In the genomic region with DNA sequence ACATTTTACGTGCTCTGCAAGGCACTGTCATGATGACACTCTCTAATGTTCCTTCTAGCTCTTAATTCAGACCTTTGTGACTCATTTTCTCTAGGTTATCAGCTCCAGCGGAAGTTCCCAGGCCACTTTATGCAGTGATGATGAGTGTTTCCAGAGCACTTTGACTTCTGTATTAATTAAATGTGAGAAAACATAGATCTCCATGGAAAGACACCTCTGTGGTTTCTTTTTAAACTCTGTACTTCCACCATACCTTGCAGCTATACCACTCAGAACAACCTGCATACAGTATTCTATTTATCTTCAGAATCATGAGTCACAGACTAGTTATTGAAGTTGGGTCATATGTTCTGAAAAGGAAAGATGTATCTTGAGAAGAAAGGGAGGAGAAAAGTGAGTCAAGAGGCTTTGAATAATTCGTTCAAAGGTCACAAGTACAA, we compare ENCODE assay signal across 24 cellular contexts.
DNase-seq lines count a peak whose midpoint lies in the region; ATAC-seq, FAIRE-seq and TF ChIP-seq lines count a peak whose summit lies in the region.
"Had no signal": no experiment of that assay in that cellular context is flagged by ENCODE, and none has a peak within 500 bp of the region (broad histone marks: within the 10 kb centered on the region; RNA-seq: fewer than 3 reads in every experiment).

No MANE protein-coding gene starts in this region.

- no peaks in the 10 kb centered on the region for H3K9me3 Mint-ChIP-seq in mesothelial cell of epicardium

- no peaks in the 10 kb centered on the region for H3K4me1 Mint-ChIP-seq in mesothelial cell of epicardium
- H3K4me1 Mint-ChIP-seq: CD4-positive, CD25-positive, alpha-beta regulatory T cell had no signal

- TF ChIP-seq CTCF in mesothelial cell of epicardium (IDR thresholded peaks at IDR 0.05; ENCODE audit: unreplicated experiment): no peak

- H3K27ac ChIP-seq in epithelial cell of prostate (peak overlapping the region; percentile 62), mesodermal cell (ENCODE audit: low read depth, low read length, severe bottlenecking) (peak overlapping the region; percentile 46)
- H3K27ac ChIP-seq: HL-60 had no signal

- H3K9me3 ChIP-seq in mesodermal cell (ENCODE audit: control insufficient read depth, low read length): no peaks in the 10 kb centered on the region
- H3K9me3 ChIP-seq: SK-N-SH had no signal

- no peak for ATAC-seq in GM19395 (IDR thresholded peaks at IDR 0.05; ENCODE audit: unreplicated experiment)
- ATAC-seq: GM12878, HCT116 had no signal

- peaks cover 20% of the 10 kb centered on the region for H3K4me1 ChIP-seq in mesodermal cell (ENCODE audit: control insufficient read depth, insufficient read depth, low read length, poor library complexity, severe bottlenecking)

- H3K27ac Mint-ChIP-seq in mesothelial cell of epicardium: no peak overlapping the region
- H3K27ac Mint-ChIP-seq: CD4-positive, CD25-positive, alpha-beta regulatory T cell had no signal

- H3K4me3 Mint-ChIP-seq in mesothelial cell of epicardium: no peak overlapping the region
- H3K4me3 Mint-ChIP-seq: CD4-positive, CD25-positive, alpha-beta regulatory T cell had no signal

- FAIRE-seq in RCC 7860 (lab: Jason Lieb, UNC): no peak
- FAIRE-seq: GM12878, H1 had no signal

- H3K36me3 Mint-ChIP-seq in mesothelial cell of epicardium: no peaks in the 10 kb centered on the region
- H3K36me3 Mint-ChIP-seq: CD4-positive, CD25-positive, alpha-beta regulatory T cell had no signal

- no peaks in the 10 kb centered on the region for H3K36me3 ChIP-seq in mesodermal cell (ENCODE audit: control insufficient read depth, insufficient read depth, low read length)

- WGBS in mesodermal cell (ENCODE audit: insufficient coverage in 2 of 2), 2 experiments: 100% methylated on average over 1 of the region's 3 CpGs; no CpG with 5 or more reads in 1 of the 2 experiments

- DNase-seq in LoVo (ENCODE audit: low spot score) (peak; percentile 28), RCC 7860 (ENCODE audit: low spot score) (peak; percentile 7), epithelial cell of prostate (ENCODE audit: low read depth, low spot score) (peak; percentile 59), cerebellar nuclear complex (lab: John Stamatoyannopoulos, UW) (no peak), mesothelial cell of epicardium (ENCODE audit: low spot score in 2 of 2, unreplicated experiment in 2 of 2) (no peak), NOMO-1 treated with DMSO at 0.1 percent for 48 hours (lab: John Stamatoyannopoulos, UW; ENCODE audit: unreplicated experiment) (no peak)
- DNase-seq: CD4-positive, CD25-positive, alpha-beta regulatory T cell; DMS79 treated with DMSO at 0.1 percent for 48 hours; KBM-7; NCI-H1105; NCI-H146; NCI-H2029; NCI-H2227 treated with DMSO at 0.1 percent for 48 hours; NCI-H510A treated with DMSO at 0.1 percent for 48 hours; NCI-H748 treated with DMSO at 0.1 percent for 48 hours; NK-92 treated with Interleukin-12 subunit alpha and Interleukin-12 subunit beta, amount 100 ng/mL, for 24 hours; SHP77; SK-N-SH had no signal

- H3K4me3 ChIP-seq in mesodermal cell (ENCODE audit: extremely low read depth, insufficient read depth, low read length, poor library complexity, severe bottlenecking): no peak overlapping the region
- H3K4me3 ChIP-seq: GM12878 had no signal

- peaks cover 52% of the 10 kb centered on the region for H3K27me3 Mint-ChIP-seq in mesothelial cell of epicardium (ENCODE audit: low read depth)
- H3K27me3 Mint-ChIP-seq: CD4-positive, CD25-positive, alpha-beta regulatory T cell had no signal

Comparison
In these comparisons a context has a peak if more than half of its experiments do, and no peak if none do; other contexts are left out.
1. DNase-seq: peak in LoVo (single experiment), RCC 7860 (single experiment) and epithelial cell of prostate (single experiment); none in cerebellar nuclear complex (0 of 2), mesothelial cell of epicardium (0 of 2) and NOMO-1 treated with DMSO at 0.1 percent for 48 hours (single experiment).